3 cellular contexts compared by ENCODE assay signal in the genomic region with DNA sequence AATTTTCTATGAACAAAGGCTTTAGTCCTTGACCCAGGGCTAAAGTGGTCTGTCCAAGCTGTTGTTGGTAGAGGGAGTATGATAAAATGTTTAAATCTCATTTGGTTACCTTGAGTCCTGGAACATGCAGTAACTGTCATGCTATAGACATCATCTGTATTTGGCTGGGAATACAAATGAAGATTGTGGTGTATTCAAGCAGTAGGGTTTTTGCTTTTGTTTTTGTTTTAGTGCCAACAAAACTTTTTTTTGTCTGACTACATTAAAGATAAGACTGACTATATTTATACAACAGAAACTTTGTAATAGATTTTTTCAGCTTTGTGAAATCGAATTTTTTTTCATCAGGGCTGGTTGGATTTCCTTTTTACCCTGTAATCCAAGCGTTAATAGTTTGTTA.
"Had no signal": no experiment of that assay in that cellular context is flagged by ENCODE, and none has a peak within 500 bp of the region (broad histone marks: within the 10 kb centered on the region; RNA-seq: fewer than 3 reads in every experiment).

No MANE protein-coding gene starts in this region.

- DNase-seq: GDM1, GF-D8 had no signal

- H3K4me3 ChIP-seq: GM12878 had no signal

- ATAC-seq: GM12878 had no signal
